Comparison of ENCODE assay signal across 12 cellular contexts in the genomic region with DNA sequence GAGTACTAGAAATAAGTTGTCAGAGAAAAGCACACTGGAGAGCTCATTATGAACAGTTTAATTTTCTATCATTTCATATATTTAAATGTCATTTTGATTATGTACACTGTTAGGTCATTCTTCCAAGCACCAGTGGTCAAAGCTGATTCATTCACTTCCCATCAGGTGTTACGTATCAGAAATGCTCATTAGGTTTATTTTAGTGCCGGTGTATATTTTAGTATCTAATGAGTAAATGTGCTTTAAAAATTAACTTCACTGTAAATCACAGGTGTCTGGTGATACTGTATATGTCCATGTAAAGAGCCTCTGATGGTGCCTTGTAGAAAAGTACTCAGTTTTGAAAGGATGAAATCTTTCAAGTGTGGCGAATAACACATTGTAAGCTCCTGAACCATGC. TPM values are rescaled to one million over a fixed set of nuclear protein-coding genes. Genes with fewer than 3 reads are reported as not detected.
DNase-seq lines count a peak whose midpoint lies in the region; ATAC-seq and TF ChIP-seq lines count a peak whose summit lies in the region.
"Had no signal": no experiment of that assay in that cellular context is flagged by ENCODE, and none has a peak within 500 bp of the region (broad histone marks: within the 10 kb centered on the region; RNA-seq: fewer than 3 reads in every experiment).

No MANE protein-coding gene starts in this region.

- peaks cover 62% of the 10 kb centered on the region for H3K4me1 ChIP-seq in CD4-positive, CD25-positive, alpha-beta regulatory T cell (ENCODE audit: control insufficient read depth, insufficient read depth, low read length, poor library complexity, severe bottlenecking)
- H3K4me1 ChIP-seq in HUES64 (ENCODE audit: insufficient read depth, low read length) (peaks cover 28% of the 10 kb centered on the region), thyroid gland (peaks cover 43 to 52% of the 10 kb centered on the region in 2 donors)

- peaks cover 52 to 84% (median 66%) of the 10 kb centered on the region in 4 donors for H3K4me1 Mint-ChIP-seq in CD4-positive, CD25-positive, alpha-beta regulatory T cell
- peaks cover 58% of the 10 kb centered on the region for H3K4me1 Mint-ChIP-seq in central memory CD8-positive, alpha-beta T cell
- H3K4me1 Mint-ChIP-seq in naive B cell, result peaks cover 30 to 56% (median 39%) of the 10 kb centered on the region in 3 donors

- no peak overlapping the region for H3K27ac ChIP-seq in CD4-positive, CD25-positive, alpha-beta regulatory T cell (ENCODE audit: insufficient read depth, low read length, poor library complexity, severe bottlenecking)
- no peak overlapping the region for H3K27ac ChIP-seq in HUES64 (ENCODE audit: low read depth, low read length)
- H3K27ac ChIP-seq in thyroid gland, result no peak overlapping the region

- H3K9me3 ChIP-seq in CD4-positive, CD25-positive, alpha-beta regulatory T cell (ENCODE audit: control insufficient read depth in 2 of 2, low read length in 2 of 2), result no peaks in the 10 kb centered on the region
- H3K9me3 ChIP-seq in HUES64 (ENCODE audit: insufficient read depth, low read depth, low read length) (no peaks in the 10 kb centered on the region), thyroid gland (no peaks in the 10 kb centered on the region)

- H3K36me3 Mint-ChIP-seq in CD4-positive, CD25-positive, alpha-beta regulatory T cell, result peaks cover 12% of the 10 kb centered on the region
- H3K36me3 Mint-ChIP-seq in central memory CD8-positive, alpha-beta T cell (ENCODE audit: insufficient read depth), result peaks cover 21% of the 10 kb centered on the region
- H3K36me3 Mint-ChIP-seq in naive B cell, result peaks cover 0 to 6% of the 10 kb centered on the region in 2 donors

- no peak for TF ChIP-seq POLR2A in thyroid gland (IDR thresholded peaks at IDR 0.05)

- intact Hi-C loops in thyroid gland (cut with DNase I), result no loop called here

- 0 out of 2 replicates have a peak overlapping the region, but pooled peaks have one; percentile 5 for H3K9ac ChIP-seq in HUES64 (ENCODE audit: low read depth, low read length)

- POLR2A ChIA-PET in HEK293T (lab: Yijun Ruan, JAX), result interaction anchor here (1.1 kb wide), 1 partner anchor 96 kb away, joined by 3 read pairs; a partner anchor contains a TSS

- H3K36me3 ChIP-seq in CD4-positive, CD25-positive, alpha-beta regulatory T cell (ENCODE audit: control insufficient read depth, insufficient read depth, low read length), result no peaks in the 10 kb centered on the region
- H3K36me3 ChIP-seq in HUES64 (ENCODE audit: insufficient read depth, low read length) (peaks cover 43% of the 10 kb centered on the region), thyroid gland (no peaks in the 10 kb centered on the region)

- CTCF ChIA-PET in HEK293T (lab: Yijun Ruan, JAX), result no interaction called here

- no peak for DNase-seq in CD4-positive, CD25-positive, alpha-beta regulatory T cell
- no peak for DNase-seq in central memory CD8-positive, alpha-beta T cell (ENCODE audit: low spot score in 2 of 2)
- no peak for DNase-seq in naive B cell
- no peak for DNase-seq in NOMO-1 treated with DMSO at 0.1 percent for 48 hours (lab: John Stamatoyannopoulos, UW; ENCODE audit: unreplicated experiment)
- no peak for DNase-seq in thyroid gland
- DNase-seq in HEK293T (ENCODE audit: extremely low spot score), result no peak
- DNase-seq: activated T-cell treated with anti-CD3 and anti-CD28 coated beads, Interleukin-2, amount 50 U/mL, for 4 hours; head of caudate nucleus; NCI-H748 treated with DMSO at 0.1 percent for 48 hours; substantia nigra had no signal

- no peaks in the 10 kb centered on the region for H3K27me3 Mint-ChIP-seq in CD4-positive, CD25-positive, alpha-beta regulatory T cell
- no peaks in the 10 kb centered on the region for H3K27me3 Mint-ChIP-seq in central memory CD8-positive, alpha-beta T cell
- H3K27me3 Mint-ChIP-seq in naive B cell, result no peaks in the 10 kb centered on the region

- ATAC-seq in CD4-positive, CD25-positive, alpha-beta regulatory T cell (ENCODE audit: low read depth in 2 of 2), result no peak
- no peak for ATAC-seq in central memory CD8-positive, alpha-beta T cell (replicated peaks; ENCODE audit: extremely low read depth, poor library complexity, severe bottlenecking)
- ATAC-seq in naive B cell (ENCODE audit: low read depth in 2 of 2), result no peak
- no peak for ATAC-seq in GM18519 (IDR thresholded peaks at IDR 0.05; ENCODE audit: low FRiP score, unreplicated experiment)
- ATAC-seq: activated T-cell treated with anti-CD3 and anti-CD28 coated beads, Interleukin-2, amount 50 U/mL, for 4 hours had no signal

- H3K27me3 ChIP-seq in CD4-positive, CD25-positive, alpha-beta regulatory T cell (ENCODE audit: control insufficient read depth, insufficient read depth, low read length), result no peaks in the 10 kb centered on the region
- H3K27me3 ChIP-seq in HUES64 (ENCODE audit: insufficient read depth, low read length) (no peaks in the 10 kb centered on the region), thyroid gland (no peaks in the 10 kb centered on the region)

- no peak overlapping the region for H3K27ac Mint-ChIP-seq in CD4-positive, CD25-positive, alpha-beta regulatory T cell
- peak overlapping the region; percentile 16 for H3K27ac Mint-ChIP-seq in central memory CD8-positive, alpha-beta T cell (ENCODE audit: low read depth)
- H3K27ac Mint-ChIP-seq in naive B cell, result peak overlapping the region in 2 of 6 donors; percentile 71 to 87

- TF ChIP-seq CTCF in thyroid gland (IDR thresholded peaks at IDR 0.05), result no peak

- no peaks in the 10 kb centered on the region for H3K9me3 Mint-ChIP-seq in CD4-positive, CD25-positive, alpha-beta regulatory T cell
- H3K9me3 Mint-ChIP-seq in central memory CD8-positive, alpha-beta T cell, result no peaks in the 10 kb centered on the region
- no peaks in the 10 kb centered on the region for H3K9me3 Mint-ChIP-seq in naive B cell
- H3K9me3 Mint-ChIP-seq: activated T-cell treated with anti-CD3 and anti-CD28 coated beads, Interleukin-2, amount 50 U/mL, for 4 hours had no signal

- H3K4me3 ChIP-seq in CD4-positive, CD25-positive, alpha-beta regulatory T cell (ENCODE audit: low read depth, low read length), result peak overlapping the region; percentile 97
- H3K4me3 ChIP-seq in HUES64 (ENCODE audit: low read length) (peak overlapping the region; percentile 17), thyroid gland (replicated peaks in 1 of 3) (no peak overlapping the region)

- WGBS in HUES64, result 97% methylated on average over 3 of the region's 3 CpGs
- 71 to 81% methylated on average over 3 of the region's 3 CpGs for WGBS in thyroid gland, 2 donors

- H3K4me3 Mint-ChIP-seq in CD4-positive, CD25-positive, alpha-beta regulatory T cell, result peak overlapping the region; percentile 26 to 74 (median 50)
- peak overlapping the region; percentile 43 for H3K4me3 Mint-ChIP-seq in central memory CD8-positive, alpha-beta T cell
- peak overlapping the region in 7 of 8 donors; percentile 31 to 68 (median 52) for H3K4me3 Mint-ChIP-seq in naive B cell

TF ChIP-seq in HEK293T, 16 proteins besides CTCF, POLR2A, EP300 and RAD21:
- TF ChIP-seq SP1 (IDR thresholded peaks at IDR 0.05) (no peak), L3MBTL2 (conservative IDR thresholded peaks at IDR 0.05) (no peak), LEF1 (IDR thresholded peaks at IDR 0.05; ENCODE audit: borderline replicate concordance) (no peak), TARDBP (IDR thresholded peaks at IDR 0.05) (no peak)

RNA-seq across cellular contexts. Expression of a gene that starts 3.5 kb away (rescaled TPM):
- total RNA-seq in CD4-positive, CD25-positive, alpha-beta regulatory T cell, result 167 TPM
- polyA plus RNA-seq in CD4-positive, CD25-positive, alpha-beta regulatory T cell, result 10 to 100 TPM; 27.9 to 34.6 (median 31.7) TPM
- 62.9 TPM for polyA plus RNA-seq in HUES64 (2013, experiment 1 of 2)
- 59.7 TPM for polyA plus RNA-seq in HUES64 (2013, experiment 2 of 2)
- 10 to 100 TPM; 25.3 to 76.6 (median 45.2) TPM for polyA plus RNA-seq in naive B cell (ENCODE audit: low read depth in 6 of 6)
- total RNA-seq in thyroid gland, result 100 to 1,000 TPM; 125 to 174 (median 146) TPM

Comparison
In these comparisons a context has a peak if more than half of its experiments do, and no peak if none do; other contexts are left out.
1. H3K4me3 ChIP-seq: peak in CD4-positive, CD25-positive, alpha-beta regulatory T cell (single experiment) and HUES64 (single experiment); none in thyroid gland (0 of 3).
2. Peak in every context shown above with its lines, with median percentiles within 50 percentile points of each other: H3K4me3 Mint-ChIP-seq.